In genomic region chr9:137310190-137311052, GRCh38 we compare ENCODE assay signal across 8 cellular contexts. TPM values are rescaled to one million over a fixed set of nuclear protein-coding genes. Genes with fewer than 3 reads are reported as not detected.
DNase-seq lines count a peak whose midpoint lies in the region; ATAC-seq and TF ChIP-seq lines count a peak whose summit lies in the region.
"Had no signal": no experiment of that assay in that cellular context is flagged by ENCODE, and none has a peak within 500 bp of the region (broad histone marks: within the 10 kb centered on the region; RNA-seq: fewer than 3 reads in every experiment).

No MANE protein-coding gene starts in this region.

- in situ Hi-C loops in HAP-1 (cut with MboI; ENCODE audit: low sequenced_read_pairs) = no loop called here

- no peak for TF ChIP-seq CTCF in MM.1S (IDR thresholded peaks at IDR 0.05; ENCODE audit: low read length)
- no peak for TF ChIP-seq CTCF in chondrocyte (IDR thresholded peaks at IDR 0.05)
- TF ChIP-seq CTCF in ovary (IDR thresholded peaks at IDR 0.05) = no peak

- 63 to 72% (median 68%) methylated on average over 13 to 20 of the region's 20 CpGs for WGBS in ovary, 3 donors

- no peaks in the 10 kb centered on the region for H3K27me3 Mint-ChIP-seq in chondrocyte (ENCODE audit: low read depth)
- H3K27me3 Mint-ChIP-seq in stimulated activated naive B cell treated with anti-CD40 and anti-IgM and Interleukin-4, amounts not matched to agents 10 μg/mL and 1 μg/mL and 100 μg/mL, for 72 hours = peaks cover 0 to 21% of the 10 kb centered on the region in 2 donors

- H3K9me3 ChIP-seq in MM.1S (replicated peaks; ENCODE audit: insufficient read depth, low read length) (no peaks in the 10 kb centered on the region), ovary (no peaks in the 10 kb centered on the region), HAP-1 (no peaks in the 10 kb centered on the region)

- H3F3A ChIP-seq in MM.1S (ENCODE audit: insufficient read depth, low read length) = no peaks in the 10 kb centered on the region

- H3K4me3 ChIP-seq in MM.1S (ENCODE audit: low read length) (no peak overlapping the region), ovary (no peak overlapping the region), HAP-1 (no peak overlapping the region)

- H3K27ac Mint-ChIP-seq in chondrocyte (ENCODE audit: unreplicated experiment) = no peak overlapping the region
- H3K27ac Mint-ChIP-seq in stimulated activated naive B cell treated with anti-CD40 and anti-IgM and Interleukin-4, amounts not matched to agents 10 μg/mL and 1 μg/mL and 100 μg/mL, for 72 hours = no peak overlapping the region

- intact Hi-C loops in ovary (cut with DNase I) = no loop called here

- H3K27ac ChIP-seq in MM.1S (ENCODE audit: low read length) = no peak overlapping the region
- H3K27ac ChIP-seq in ovary = no peak overlapping the region

- no peaks in the 10 kb centered on the region; the same call in 1 of the 2 replicates for H3K4me1 ChIP-seq in MM.1S (ENCODE audit: low read length)
- H3K4me1 ChIP-seq in ovary (ENCODE audit: insufficient read depth) = peaks cover 13% of the 10 kb centered on the region
- H3K4me1 ChIP-seq in HAP-1 = no peaks in the 10 kb centered on the region

- no peaks in the 10 kb centered on the region for H4K20me1 ChIP-seq in MM.1S (ENCODE audit: insufficient read depth, low read length)

- no peaks in the 10 kb centered on the region for H3K36me3 Mint-ChIP-seq in chondrocyte (ENCODE audit: low read depth)
- no peaks in the 10 kb centered on the region for H3K36me3 Mint-ChIP-seq in stimulated activated naive B cell treated with anti-CD40 and anti-IgM and Interleukin-4, amounts not matched to agents 10 μg/mL and 1 μg/mL and 100 μg/mL, for 72 hours

- no peak overlapping the region for H3K4me3 Mint-ChIP-seq in chondrocyte (ENCODE audit: unreplicated experiment)
- no peak overlapping the region for H3K4me3 Mint-ChIP-seq in stimulated activated naive B cell treated with anti-CD40 and anti-IgM and Interleukin-4, amounts not matched to agents 10 μg/mL and 1 μg/mL and 100 μg/mL, for 72 hours

- peak overlapping the region; percentile 35; the same call in 1 of the 2 replicates for H2AFZ ChIP-seq in MM.1S (ENCODE audit: low read length)

- H3K27me3 ChIP-seq in MM.1S (replicated peaks; ENCODE audit: insufficient read depth, low read length) (peaks cover 44% of the 10 kb centered on the region), ovary (peaks cover 5% of the 10 kb centered on the region), HAP-1 (ENCODE audit: low read depth) (no peaks in the 10 kb centered on the region)

- no peaks in the 10 kb centered on the region for H3K36me3 ChIP-seq in MM.1S (replicated peaks; ENCODE audit: insufficient read depth, low read length)
- no peaks in the 10 kb centered on the region for H3K36me3 ChIP-seq in ovary
- H3K36me3 ChIP-seq in HAP-1 (replicated peaks) = no peaks in the 10 kb centered on the region

- H3K4me1 Mint-ChIP-seq in chondrocyte (ENCODE audit: low read depth) = peaks cover 3% of the 10 kb centered on the region
- H3K4me1 Mint-ChIP-seq in stimulated activated naive B cell treated with anti-CD40 and anti-IgM and Interleukin-4, amounts not matched to agents 10 μg/mL and 1 μg/mL and 100 μg/mL, for 72 hours = peaks cover 7 to 22% of the 10 kb centered on the region in 2 donors

- H3K9me2 ChIP-seq in MM.1S (replicated peaks; ENCODE audit: insufficient read depth, low read length) = no peaks in the 10 kb centered on the region

- H3K9me3 Mint-ChIP-seq in chondrocyte (ENCODE audit: low read depth) = no peaks in the 10 kb centered on the region
- no peaks in the 10 kb centered on the region for H3K9me3 Mint-ChIP-seq in stimulated activated naive B cell treated with anti-CD40 and anti-IgM and Interleukin-4, amounts not matched to agents 10 μg/mL and 1 μg/mL and 100 μg/mL, for 72 hours

- H3K79me2 ChIP-seq in MM.1S (ENCODE audit: low read length) = no peaks in the 10 kb centered on the region

- H3K4me2 ChIP-seq in MM.1S (ENCODE audit: low read depth, low read length) = peak overlapping the region; percentile 7; the same call in 1 of the 2 replicates

- ATAC-seq in HG03571 (IDR thresholded peaks at IDR 0.05; ENCODE audit: unreplicated experiment) = no peak
- no peak for ATAC-seq in stimulated activated naive B cell treated with anti-CD40 and anti-IgM and Interleukin-4, amounts not matched to agents 10 μg/mL and 1 μg/mL and 100 μg/mL, for 72 hours (replicated peaks)

- no peak overlapping the region for H3K9ac ChIP-seq in MM.1S (ENCODE audit: low read length)

- no peak for TF ChIP-seq POLR2A in ovary (IDR thresholded peaks at IDR 0.05)

- TF ChIP-seq EP300 in ovary (IDR thresholded peaks at IDR 0.05) = no peak

- peak; percentile 66 for DNase-seq in DMS53 treated with DMSO at 0.1 percent for 48 hours (lab: John Stamatoyannopoulos, UW; ENCODE audit: unreplicated experiment)
- DNase-seq in MM.1S = no peak
- DNase-seq in chondrocyte (ENCODE audit: low spot score) = peak; percentile 88
- peak in 3 of 5 donors; percentile 14 to 26 (median 23) for DNase-seq in ovary
- DNase-seq in stimulated activated naive B cell treated with anti-CD40 and anti-IgM and Interleukin-4, amounts not matched to agents 10 μg/mL and 1 μg/mL and 100 μg/mL, for 72 hours = no peak
- DNase-seq in HAP-1 (ENCODE audit: low spot score in 2 of 2) = no peak
- DNase-seq: NCI-H526 treated with DMSO at 0.1 percent for 48 hours had no signal

RNA-seq across cellular contexts. Expression of gene NRARP, which starts 8.3 kb away (rescaled TPM):
- total RNA-seq in chondrocyte = 0.39 to 6.9 TPM (median 6.7 TPM) in 3 replicates
- 10 to 100 TPM in 1 of 7 donors, 1 to 10 TPM in 6; 1.3 to 13.8 (median 4.6) TPM for total RNA-seq in ovary
- polyA plus RNA-seq in ovary = 1 to 10 TPM; 2.6 to 3.4 TPM

RNA-seq across cellular contexts. Expression of gene TOR4A, which starts 32.9 kb away (rescaled TPM):
- total RNA-seq in chondrocyte = 0.85 to 3.5 TPM (median 3.4 TPM) in 3 replicates
- total RNA-seq in ovary = 10 to 100 TPM in 4 of 7 donors, 1 to 10 TPM in 3; 6.4 to 16.3 (median 11.2) TPM
- 1 to 10 TPM in 1 of 2 donors, under 1 TPM in 1; 0.85 to 5.3 TPM for polyA plus RNA-seq in ovary

RNA-seq across cellular contexts. Expression of gene NELFB, which starts 55.3 kb away (rescaled TPM):
- total RNA-seq in chondrocyte (48.0 to 55.1 TPM (median 52.4 TPM) in 3 replicates), ovary (10 to 100 TPM; 20.3 to 56.6 (median 44.5) TPM)
- polyA plus RNA-seq in ovary = 10 to 100 TPM; 10.9 to 50.8 TPM

RNA-seq across cellular contexts. Expression of gene STPG3, which starts 59.3 kb away (rescaled TPM):
- total RNA-seq in chondrocyte = not detected in 3 replicates
- not detected for total RNA-seq in ovary
- polyA plus RNA-seq in ovary = not detected

Comparison
In these comparisons a context has a peak if more than half of its experiments do, and no peak if none do; other contexts are left out.
1. DNase-seq: peak in DMS53 treated with DMSO at 0.1 percent for 48 hours (single experiment), chondrocyte (single experiment) and ovary (3 of 5); none in MM.1S (single experiment), stimulated activated naive B cell treated with anti-CD40 and anti-IgM and Interleukin-4, amounts not matched to agents 10 μg/mL and 1 μg/mL and 100 μg/mL, for 72 hours (single experiment) and HAP-1 (0 of 2).